8 cellular contexts compared by ENCODE assay signal in genomic region chr12:14396071-14396470, GRCh38. TPM values are rescaled to one million over a fixed set of nuclear protein-coding genes. Genes with fewer than 3 reads are reported as not detected.
A peak's percentile ranks its signal among the peaks of the same experiment; 100 is the strongest.
DNase-seq lines count a peak whose midpoint lies in the region; ATAC-seq lines count a peak whose summit lies in the region.

No MANE protein-coding gene starts in this region.

- H3K4me1 Mint-ChIP-seq in activated T-helper 2 cell treated with anti-CD3 and anti-CD28 coated beads, Interferon-gamma antibody, Interleukin-2, Interleukin-4, amounts not matched to agents 10 μg/mL and 5 μg/mL and 100 μg/mL, durations not matched to agents 14 hours and 24 hours and 36 hours (ENCODE audit: low read depth): peaks cover 73% of the 10 kb centered on the region
- peaks cover 97% of the 10 kb centered on the region for H3K4me1 Mint-ChIP-seq in stimulated activated naive CD8-positive, alpha-beta T cell treated with anti-CD3 and anti-CD28 coated beads, Interleukin-15, Interleukin-2, amounts not matched to agents 100 ng/mL and 50 ng/mL, for 24 hours (ENCODE audit: low read depth)

- peak; percentile 27 to 31 for ATAC-seq in activated CD4-positive, CD25-positive, alpha-beta regulatory T cell treated with anti-CD3 and anti-CD28 coated beads, Interleukin-2, amount 50 U/mL, for 24 hours
- ATAC-seq in HG02973 (IDR thresholded peaks at IDR 0.05; ENCODE audit: unreplicated experiment): peak; percentile 55

- peaks cover 5% of the 10 kb centered on the region for H3K9me3 Mint-ChIP-seq in activated T-helper 2 cell treated with anti-CD3 and anti-CD28 coated beads, Interferon-gamma antibody, Interleukin-2, Interleukin-4, amounts not matched to agents 10 μg/mL and 5 μg/mL and 100 μg/mL, durations not matched to agents 14 hours and 24 hours and 36 hours
- H3K9me3 Mint-ChIP-seq in stimulated activated naive CD8-positive, alpha-beta T cell treated with anti-CD3 and anti-CD28 coated beads, Interleukin-15, Interleukin-2, amounts not matched to agents 100 ng/mL and 50 ng/mL, for 24 hours: peaks cover 7% of the 10 kb centered on the region

- intact Hi-C loops in activated T-helper 2 cell treated with anti-CD3 and anti-CD28 coated beads, Interferon-gamma antibody, Interleukin-2, Interleukin-4, amounts not matched to agents 10 μg/mL and 5 μg/mL and 100 μg/mL, durations not matched to agents 14 hours and 24 hours and 36 hours (cut with micrococcal nuclease): loop anchor here (1.0 to 10.0 kb wide), 2 partner anchors 8 to 1169 kb away; no protein-coding TSS in a partner anchor

- peak overlapping the region; percentile 60 for H3K4me3 Mint-ChIP-seq in activated T-helper 2 cell treated with anti-CD3 and anti-CD28 coated beads, Interferon-gamma antibody, Interleukin-2, Interleukin-4, amounts not matched to agents 10 μg/mL and 5 μg/mL and 100 μg/mL, durations not matched to agents 14 hours and 24 hours and 36 hours (ENCODE audit: low read depth)
- peak overlapping the region; percentile 75 for H3K4me3 Mint-ChIP-seq in stimulated activated naive CD8-positive, alpha-beta T cell treated with anti-CD3 and anti-CD28 coated beads, Interleukin-15, Interleukin-2, amounts not matched to agents 100 ng/mL and 50 ng/mL, for 24 hours

- H3K36me3 Mint-ChIP-seq in activated T-helper 2 cell treated with anti-CD3 and anti-CD28 coated beads, Interferon-gamma antibody, Interleukin-2, Interleukin-4, amounts not matched to agents 10 μg/mL and 5 μg/mL and 100 μg/mL, durations not matched to agents 14 hours and 24 hours and 36 hours (ENCODE audit: low read depth): peaks cover 56% of the 10 kb centered on the region
- H3K36me3 Mint-ChIP-seq in stimulated activated naive CD8-positive, alpha-beta T cell treated with anti-CD3 and anti-CD28 coated beads, Interleukin-15, Interleukin-2, amounts not matched to agents 100 ng/mL and 50 ng/mL, for 24 hours (ENCODE audit: low read depth): peaks cover 55% of the 10 kb centered on the region

- DNase-seq in activated CD4-positive, CD25-positive, alpha-beta regulatory T cell treated with anti-CD3 and anti-CD28 coated beads, Interleukin-2, amount 50 U/mL, for 72 hours: no peak
- DNase-seq in activated T-helper 2 cell treated with anti-CD3 and anti-CD28 coated beads, Interferon-gamma antibody, Interleukin-2, Interleukin-4, amounts not matched to agents 10 μg/mL and 5 μg/mL and 100 μg/mL, durations not matched to agents 14 hours and 24 hours and 36 hours (ENCODE audit: low spot score): no peak
- no peak for DNase-seq in COR-L47 (lab: John Stamatoyannopoulos, UW)
- DNase-seq in GDM1 (lab: John Stamatoyannopoulos, UW): no peak
- no peak for DNase-seq in DMS53 treated with DMSO at 0.1 percent for 48 hours (lab: John Stamatoyannopoulos, UW; ENCODE audit: unreplicated experiment)

- no peaks in the 10 kb centered on the region for H3K27me3 Mint-ChIP-seq in activated T-helper 2 cell treated with anti-CD3 and anti-CD28 coated beads, Interferon-gamma antibody, Interleukin-2, Interleukin-4, amounts not matched to agents 10 μg/mL and 5 μg/mL and 100 μg/mL, durations not matched to agents 14 hours and 24 hours and 36 hours (ENCODE audit: low read depth)
- no peaks in the 10 kb centered on the region for H3K27me3 Mint-ChIP-seq in stimulated activated naive CD8-positive, alpha-beta T cell treated with anti-CD3 and anti-CD28 coated beads, Interleukin-15, Interleukin-2, amounts not matched to agents 100 ng/mL and 50 ng/mL, for 24 hours

- H3K27ac Mint-ChIP-seq in activated T-helper 2 cell treated with anti-CD3 and anti-CD28 coated beads, Interferon-gamma antibody, Interleukin-2, Interleukin-4, amounts not matched to agents 10 μg/mL and 5 μg/mL and 100 μg/mL, durations not matched to agents 14 hours and 24 hours and 36 hours: peak overlapping the region; percentile 70
- peak overlapping the region; percentile 95 for H3K27ac Mint-ChIP-seq in stimulated activated naive CD8-positive, alpha-beta T cell treated with anti-CD3 and anti-CD28 coated beads, Interleukin-15, Interleukin-2, amounts not matched to agents 100 ng/mL and 50 ng/mL, for 24 hours

RNA-seq across cellular contexts. Expression of gene ATF7IP, which starts 30.6 kb away (rescaled TPM):
- 81.2 and 82.1 TPM in 2 replicates for total RNA-seq in activated T-helper 2 cell treated with anti-CD3 and anti-CD28 coated beads, Interferon-gamma antibody, Interleukin-2, Interleukin-4, amounts not matched to agents 10 μg/mL and 5 μg/mL and 100 μg/mL, durations not matched to agents 14 hours and 24 hours and 36 hours
